ENCODE assay signal across 8 cellular contexts in genomic region chr12:110826592-110827200, GRCh38. TPM values are rescaled to one million over a fixed set of nuclear protein-coding genes. Genes with fewer than 3 reads are reported as not detected.
DNase-seq lines count a peak whose midpoint lies in the region; ATAC-seq, FAIRE-seq and TF ChIP-seq lines count a peak whose summit lies in the region.

No MANE protein-coding gene starts in this region.

- H3K4me3 ChIP-seq in right cardiac atrium (ENCODE audit: low read length): no peak overlapping the region

- H3K4me3 Mint-ChIP-seq in T-cell: peak overlapping the region; percentile 11 to 65 (median 52)

- intact Hi-C loops in right cardiac atrium (cut with DNase I) (loop anchor here in 3 of 4 donors (10.0 kb wide), 2 partner anchors 82 to 322 kb away; partner anchors contain the start of genes PPP1CC (in 2 of the 3), RAD9B (in 1 of the 3) and VPS29 (in 1 of the 3)), sciatic nerve (cut with DNase I) (no loop called here)

- WGBS in right cardiac atrium: 24% methylated on average over 14 of the region's 14 CpGs

- no peaks in the 10 kb centered on the region for H3K27me3 ChIP-seq in right cardiac atrium (ENCODE audit: control insufficient read depth, insufficient read depth)

- FAIRE-seq in D721Med (lab: Jason Lieb, UNC): no peak
- FAIRE-seq in H54 (lab: Jason Lieb, UNC): peak; percentile 83

- no peak overlapping the region for H3K27ac ChIP-seq in right cardiac atrium (ENCODE audit: low read length)

- TF ChIP-seq CTCF in D721Med (IDR thresholded peaks at IDR 0.05; ENCODE audit: insufficient read depth, missing control alignments): peak; percentile 98

- H3K36me3 Mint-ChIP-seq in T-cell: no peaks in the 10 kb centered on the region

- peaks cover 6% of the 10 kb centered on the region in 3 donors for H3K4me1 Mint-ChIP-seq in T-cell

- H3K27ac Mint-ChIP-seq in T-cell: peak overlapping the region in 1 of 2 donors; percentile 4

- no peaks in the 10 kb centered on the region for H3K4me1 ChIP-seq in right cardiac atrium (ENCODE audit: control insufficient read depth, insufficient read depth, low read length)

- POLR2A ChIA-PET in T-cell (lab: Charles Lee): interaction anchor here in 1 of 2 donors (0.5 kb wide), 1 partner anchor 1127 kb away, joined by 4 read pairs; no protein-coding TSS in a partner anchor

- CTCF ChIA-PET in T-cell (lab: Charles Lee): interaction anchor here (0.5 to 1.3 kb wide), 9 partner anchors 11 to 423 kb away, joined by 3 to 7 read pairs (median 3); partner anchors contain the start of genes ANAPC7 (in 1 of the 2) and ARPC3 (in 1 of the 2)

- ATAC-seq in T-cell (replicated peaks in 1 of 4) (peak; percentile 87 to 99 (median 90)), right cardiac atrium (peak; percentile 93), sciatic nerve (peak; percentile 96), GM21367 (IDR thresholded peaks at IDR 0.05; ENCODE audit: unreplicated experiment) (no peak)

- no peaks in the 10 kb centered on the region for H3K9me3 ChIP-seq in right cardiac atrium (ENCODE audit: control insufficient read depth, low read length)

- DNase-seq in D721Med (ENCODE audit: insufficient read length, low spot score) (peak; percentile 37), H54 (ENCODE audit: insufficient read length, low spot score) (peak; percentile 77), NCI-H146 treated with DMSO at 0.1 percent for 48 hours (lab: John Stamatoyannopoulos, UW; ENCODE audit: unreplicated experiment) (peak; percentile 18), T-cell (peak; percentile 50 to 83 (median 75)), amniotic epithelial cell (ENCODE audit: low read depth) (peak; percentile 78), right cardiac atrium (peak; percentile 84 to 96 (median 92)), sciatic nerve (ENCODE audit: low spot score) (peak; percentile 89)

- no peak for TF ChIP-seq POLR2A in H54 (IDR thresholded peaks at IDR 0.05; ENCODE audit: low read depth, low read length)

- no peaks in the 10 kb centered on the region for H3K9me3 Mint-ChIP-seq in T-cell

- H3K27me3 Mint-ChIP-seq in T-cell: peaks cover 4 to 10% of the 10 kb centered on the region in 2 donors

RNA-seq across cellular contexts. Expression of gene CCDC63, which starts 20.1 kb away (rescaled TPM):
- total RNA-seq in T-cell (not detected), right cardiac atrium (not detected), sciatic nerve (not detected)
- polyA plus RNA-seq in right cardiac atrium: not detected

Comparison
In these comparisons a context has a peak if more than half of its experiments do, and no peak if none do; other contexts are left out.
1. DNase-seq: peak in every context shown above with its lines; median percentile 92 in right cardiac atrium; 89 in sciatic nerve; 78 in amniotic epithelial cell; 77 in H54; 75 in T-cell; 37 in D721Med; 18 in NCI-H146 treated with DMSO at 0.1 percent for 48 hours.